ENCODE assay signal across 21 cellular contexts in genomic region chr6:29519291-29520010, GRCh38. TPM values are rescaled to one million over a fixed set of nuclear protein-coding genes. Genes with fewer than 3 reads are reported as not detected.
A peak's percentile ranks its signal among the peaks of the same experiment; 100 is the strongest.
DNase-seq lines count a peak whose midpoint lies in the region; ATAC-seq and TF ChIP-seq lines count a peak whose summit lies in the region.
"Had no signal": no experiment of that assay in that cellular context is flagged by ENCODE, and none has a peak within 500 bp of the region (broad histone marks: within the 10 kb centered on the region; RNA-seq: fewer than 3 reads in every experiment).

No MANE protein-coding gene starts in this region.

- DNase-seq in activated CD8-positive, alpha-beta memory T cell treated with anti-CD3 and anti-CD28 coated beads, Interleukin-2, amount 50 U/mL, for 48 hours, result peak; percentile 22
- DNase-seq in activated CD8-positive, alpha-beta memory T cell treated with anti-CD3 and anti-CD28 coated beads, Interleukin-2, amount 50 U/mL, for 4 hours, result no peak
- peak; percentile 21 for DNase-seq in ecto neural progenitor cell (ENCODE audit: low spot score)
- peak; percentile 73 for DNase-seq in osteocyte (ENCODE audit: extremely low spot score, unreplicated experiment)
- DNase-seq in GM19238 (ENCODE audit: insufficient read length, low spot score), result no peak
- DNase-seq in amygdala (lab: John Stamatoyannopoulos, UW), result no peak
- DNase-seq: 8988T; CD8-positive, alpha-beta memory T cell; COR-L47; DMS 273 treated with DMSO at 0.1 percent for 48 hours; DMS53; DND-41; EL; GM23248; HCEC 1CT had no signal

- peaks cover 9% of the 10 kb centered on the region for H3K9me3 Mint-ChIP-seq in osteocyte (ENCODE audit: unreplicated experiment)
- H3K9me3 Mint-ChIP-seq: CD8-positive, alpha-beta memory T cell had no signal

- no peak for ATAC-seq in HG03342 (IDR thresholded peaks at IDR 0.05; ENCODE audit: unreplicated experiment)
- ATAC-seq: GM12878 had no signal

- no peak for TF ChIP-seq CTCF in osteocyte (IDR thresholded peaks at IDR 0.05)

- H3K27ac Mint-ChIP-seq in osteocyte (ENCODE audit: unreplicated experiment), result no peak overlapping the region
- H3K27ac Mint-ChIP-seq: B cell; CD8-positive, alpha-beta memory T cell had no signal

- peaks cover 6% of the 10 kb centered on the region for H3K27me3 Mint-ChIP-seq in osteocyte (ENCODE audit: unreplicated experiment)

- no peak overlapping the region for H3K4me3 Mint-ChIP-seq in osteocyte (ENCODE audit: unreplicated experiment)
- H3K4me3 Mint-ChIP-seq: B cell; CD8-positive, alpha-beta memory T cell had no signal

- H3K36me3 Mint-ChIP-seq in osteocyte (ENCODE audit: unreplicated experiment), result no peaks in the 10 kb centered on the region
- H3K36me3 Mint-ChIP-seq: CD8-positive, alpha-beta memory T cell had no signal

- no peaks in the 10 kb centered on the region for H3K4me1 Mint-ChIP-seq in osteocyte (ENCODE audit: unreplicated experiment)
- H3K4me1 Mint-ChIP-seq: B cell had no signal

RNA-seq across cellular contexts. Expression of gene MAS1L, which starts 31.7 kb away (rescaled TPM):
- not detected in 2 replicates for total RNA-seq in osteocyte
- total RNA-seq: B cell; CD8-positive, alpha-beta memory T cell; G401; GM12878; GM23248; H4; HT1080 had no signal

RNA-seq across cellular contexts. Expression of gene UBD, which starts 40.1 kb away (rescaled TPM):
- total RNA-seq in osteocyte, result not detected in 2 replicates
- total RNA-seq: B cell, GM23248, HT1080 had no signal

Comparison
In these comparisons a context has a peak if more than half of its experiments do, and no peak if none do; other contexts are left out.
1. DNase-seq: peak in activated CD8-positive, alpha-beta memory T cell treated with anti-CD3 and anti-CD28 coated beads, Interleukin-2, amount 50 U/mL, for 48 hours (single experiment), ecto neural progenitor cell (single experiment) and osteocyte (single experiment); none in activated CD8-positive, alpha-beta memory T cell treated with anti-CD3 and anti-CD28 coated beads, Interleukin-2, amount 50 U/mL, for 4 hours (single experiment), GM19238 (single experiment) and amygdala (0 of 56).